ENCODE assay signal across 13 cellular contexts in the genomic region with DNA sequence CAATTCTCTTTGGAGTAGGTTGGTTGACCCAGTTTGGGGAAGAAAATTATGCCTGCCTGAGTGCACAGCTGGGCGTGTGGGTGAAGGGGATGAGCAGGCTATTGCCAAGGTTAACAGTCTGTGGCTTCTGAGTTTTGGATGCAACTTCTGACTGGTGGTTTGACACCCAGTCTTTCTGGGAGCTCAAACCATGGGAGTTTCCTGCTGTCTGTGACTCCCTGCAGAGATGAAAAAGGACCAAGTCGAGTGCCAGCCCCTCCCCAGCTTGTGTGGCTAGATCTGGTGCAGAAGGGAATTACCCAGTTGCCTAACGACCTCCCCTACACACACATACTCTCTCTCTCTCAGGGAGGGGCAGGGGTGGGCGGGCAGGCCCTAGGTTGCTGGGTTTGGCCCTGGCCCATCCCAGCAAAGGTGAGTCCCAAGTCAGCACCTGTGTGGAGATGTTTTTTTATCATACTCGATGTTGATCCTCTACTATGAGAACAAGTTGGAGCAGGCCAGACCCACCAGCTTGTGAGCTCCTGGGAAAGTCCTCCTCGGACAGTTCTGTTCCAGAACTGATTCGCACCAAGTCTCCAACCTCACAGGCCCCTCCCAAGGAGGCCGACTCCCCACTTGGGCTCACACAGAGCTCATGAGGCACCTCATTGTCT. TPM values are rescaled to one million over a fixed set of nuclear protein-coding genes. Genes with fewer than 3 reads are reported as not detected.
DNase-seq lines count a peak whose midpoint lies in the region; ATAC-seq and TF ChIP-seq lines count a peak whose summit lies in the region.
"Had no signal": no experiment of that assay in that cellular context is flagged by ENCODE, and none has a peak within 500 bp of the region (broad histone marks: within the 10 kb centered on the region; RNA-seq: fewer than 3 reads in every experiment).

No MANE protein-coding gene starts in this region.

- H3K27ac ChIP-seq in prostate gland: peak overlapping the region; percentile 89 to 93
- no peak overlapping the region for H3K27ac ChIP-seq in CD8-positive, alpha-beta T cell (ENCODE audit: low read depth, low read length)

- TF ChIP-seq CTCF in prostate gland (IDR thresholded peaks at IDR 0.05): no peak
- no peak for TF ChIP-seq CTCF in CD8-positive, alpha-beta T cell (IDR thresholded peaks at IDR 0.05)

- peaks cover 33% of the 10 kb centered on the region for H3K4me1 ChIP-seq in prostate gland (replicated peaks)
- no peaks in the 10 kb centered on the region for H3K4me1 ChIP-seq in CD8-positive, alpha-beta T cell (ENCODE audit: insufficient read depth, low read length)

- H3K9me3 Mint-ChIP-seq in activated naive CD8-positive, alpha-beta T cell treated with anti-CD3 and anti-CD28 coated beads, Interleukin-2, amount 50 U/mL, for 24 hours: no peaks in the 10 kb centered on the region
- no peaks in the 10 kb centered on the region for H3K9me3 Mint-ChIP-seq in CD8-positive, alpha-beta T cell

- H3K36me3 ChIP-seq in MG63 (no peaks in the 10 kb centered on the region), prostate gland (no peaks in the 10 kb centered on the region)
- H3K36me3 ChIP-seq in CD8-positive, alpha-beta T cell (ENCODE audit: insufficient read depth, low read length): no peaks in the 10 kb centered on the region
- H3K36me3 ChIP-seq: esophagus muscularis mucosa had no signal

- CTCF ChIA-PET in CD8-positive, alpha-beta T cell (lab: Charles Lee): interaction anchor here (1.6 kb wide), 1 partner anchor 12 kb away, joined by 3 read pairs; no protein-coding TSS in a partner anchor

- H3K4me3 ChIP-seq in MG63: no peak overlapping the region
- no peak overlapping the region for H3K4me3 ChIP-seq in prostate gland
- H3K4me3 ChIP-seq in CD8-positive, alpha-beta T cell (ENCODE audit: low read depth, low read length): no peak overlapping the region
- H3K4me3 ChIP-seq: esophagus muscularis mucosa had no signal

- DNase-seq in GF-D8 (lab: John Stamatoyannopoulos, UW) (peak; percentile 39), MG63 (peak; percentile 84), prostate gland (ENCODE audit: low spot score) (peak; percentile 78)
- DNase-seq in activated naive CD8-positive, alpha-beta T cell treated with anti-CD3 and anti-CD28 coated beads, Interleukin-2, amount 50 U/mL, for 24 hours: peak; percentile 18
- DNase-seq in CD8-positive, alpha-beta T cell: no peak
- DNase-seq: activated CD4-positive, alpha-beta T cell treated with anti-CD3 and anti-CD28 coated beads for 48 hours; activated gamma-delta T cell; Caco-2; central memory CD4-positive, alpha-beta T cell; stimulated activated CD4-positive, alpha-beta T cell treated with anti-CD3 and anti-CD28 coated beads, Interleukin-4, amount 100 ng/mL, for 24 hours had no signal

- 36% methylated on average over 8 of the region's 8 CpGs for WGBS in prostate gland

- H3K36me3 Mint-ChIP-seq in activated naive CD8-positive, alpha-beta T cell treated with anti-CD3 and anti-CD28 coated beads, Interleukin-2, amount 50 U/mL, for 24 hours (ENCODE audit: low read depth): no peaks in the 10 kb centered on the region
- H3K36me3 Mint-ChIP-seq in CD8-positive, alpha-beta T cell: no peaks in the 10 kb centered on the region

- H3K4me1 Mint-ChIP-seq in activated naive CD8-positive, alpha-beta T cell treated with anti-CD3 and anti-CD28 coated beads, Interleukin-2, amount 50 U/mL, for 24 hours: peaks cover 4% of the 10 kb centered on the region
- peaks cover 1% of the 10 kb centered on the region for H3K4me1 Mint-ChIP-seq in CD8-positive, alpha-beta T cell (ENCODE audit: low read depth)

- H3K27me3 ChIP-seq in MG63 (no peaks in the 10 kb centered on the region), prostate gland (replicated peaks; ENCODE audit: insufficient read depth) (no peaks in the 10 kb centered on the region)
- no peaks in the 10 kb centered on the region for H3K27me3 ChIP-seq in CD8-positive, alpha-beta T cell (ENCODE audit: insufficient read depth, low read length)
- H3K27me3 ChIP-seq: esophagus muscularis mucosa had no signal

- TF ChIP-seq POLR2A in prostate gland (IDR thresholded peaks at IDR 0.05): no peak

- intact Hi-C loops in prostate gland (cut with DNase I): no loop called here
- intact Hi-C loops in CD8-positive, alpha-beta T cell (cut with DNase I, micrococcal nuclease): no loop called here

- H3K27me3 Mint-ChIP-seq in activated naive CD8-positive, alpha-beta T cell treated with anti-CD3 and anti-CD28 coated beads, Interleukin-2, amount 50 U/mL, for 24 hours: peaks cover 20% of the 10 kb centered on the region
- H3K27me3 Mint-ChIP-seq in CD8-positive, alpha-beta T cell (ENCODE audit: low read depth): peaks cover 18% of the 10 kb centered on the region

- peak; percentile 71 for ATAC-seq in activated naive CD8-positive, alpha-beta T cell treated with anti-CD3 and anti-CD28 coated beads, Interleukin-2, amount 50 U/mL, for 24 hours
- ATAC-seq in HG03175 (IDR thresholded peaks at IDR 0.05; ENCODE audit: unreplicated experiment): no peak
- ATAC-seq in CD8-positive, alpha-beta T cell: no peak
- no peak for ATAC-seq in HG03469 (IDR thresholded peaks at IDR 0.05; ENCODE audit: unreplicated experiment)

- no peak overlapping the region for H3K27ac Mint-ChIP-seq in activated naive CD8-positive, alpha-beta T cell treated with anti-CD3 and anti-CD28 coated beads, Interleukin-2, amount 50 U/mL, for 24 hours
- H3K27ac Mint-ChIP-seq in CD8-positive, alpha-beta T cell: no peak overlapping the region

- no peak overlapping the region for H3K4me3 Mint-ChIP-seq in activated naive CD8-positive, alpha-beta T cell treated with anti-CD3 and anti-CD28 coated beads, Interleukin-2, amount 50 U/mL, for 24 hours
- H3K4me3 Mint-ChIP-seq in CD8-positive, alpha-beta T cell: no peak overlapping the region

- POLR2A ChIA-PET in CD8-positive, alpha-beta T cell (lab: Charles Lee): no interaction called here

- H3K9me3 ChIP-seq in MG63 (no peaks in the 10 kb centered on the region), prostate gland (no peaks in the 10 kb centered on the region)
- no peaks in the 10 kb centered on the region for H3K9me3 ChIP-seq in CD8-positive, alpha-beta T cell (ENCODE audit: low read length)
- H3K9me3 ChIP-seq: Caco-2, esophagus muscularis mucosa had no signal

RNA-seq across cellular contexts. Expression of gene PKP1, which starts 28.2 kb away (rescaled TPM):
- not detected in 2 replicates for total RNA-seq in MG63 (2014; rRNA removed; shearing (Covaris generic); ENCODE audit: low replicate concordance)
- total RNA-seq in prostate gland: 10 to 100 TPM; 36.8 to 82.9 TPM
- not detected for total RNA-seq in CD8-positive, alpha-beta T cell
- total RNA-seq: Caco-2 had no signal

Comparison
In these comparisons a context has a peak if more than half of its experiments do, and no peak if none do; other contexts are left out.
1. DNase-seq: peak in GF-D8 (single experiment), MG63 (single experiment), activated naive CD8-positive, alpha-beta T cell treated with anti-CD3 and anti-CD28 coated beads, Interleukin-2, amount 50 U/mL, for 24 hours (single experiment) and prostate gland (single experiment); none in CD8-positive, alpha-beta T cell (0 of 7).
2. RNA of gene PKP1, which starts 28.2 kb away (total RNA-seq): 36.8 to 82.9 TPM in prostate gland; not detected in MG63 and not detected in CD8-positive, alpha-beta T cell; every median in the first group is over 10 times any median in the second.